In genomic region chr4:83110222-83110945, GRCh38 we compare ENCODE assay signal across 8 cellular contexts. TPM values are rescaled to one million over a fixed set of nuclear protein-coding genes. Genes with fewer than 3 reads are reported as not detected.
DNase-seq lines count a peak whose midpoint lies in the region; ATAC-seq, FAIRE-seq and TF ChIP-seq lines count a peak whose summit lies in the region.

No MANE protein-coding gene starts in this region.

- WGBS in A549 (ENCODE audit: missing lambda C conversion rate), result 2% methylated on average over 12 of the region's 18 CpGs
- WGBS in mammary epithelial cell (ENCODE audit: low coverage, missing lambda C conversion rate), result 8% methylated on average over 17 of the region's 18 CpGs
- 2 to 3% (median 2%) methylated on average over 17 to 18 of the region's 18 CpGs for WGBS in spleen, 5 donors

- intact Hi-C loops in mammary epithelial cell (cut with micrococcal nuclease) (loop anchor here (1.0 to 2.0 kb wide), 4 partner anchors 18 to 150 kb away; no protein-coding TSS in a partner anchor), spleen (cut with DNase I; ENCODE audit: low total_unique reads) (no loop called here)

- POLR2A ChIA-PET in A549 (lab: Yijun Ruan, JAX), result interaction anchor here (0.6 to 1.4 kb wide), 11 partner anchors 14 to 345 kb away, joined by 3 to 4 read pairs (median 4); partner anchors contain the start of genes COPS4, COQ2 and HELQ

- BruUV-seq in mammary epithelial cell (replicated peaks; lab: Mats Ljungman, UMichigan), result no TSS peak

- no peaks in the 10 kb centered on the region for H3K9me3 ChIP-seq in A549
- H3K9me3 ChIP-seq in mammary epithelial cell (replicated peaks; ENCODE audit: insufficient read depth, low read length), result no peaks in the 10 kb centered on the region
- no peaks in the 10 kb centered on the region for H3K9me3 ChIP-seq in spleen

- H3K9me3 Mint-ChIP-seq in immature natural killer cell, result no peaks in the 10 kb centered on the region

- H3K4me1 ChIP-seq in A549 (peaks cover 17% of the 10 kb centered on the region), mammary epithelial cell (ENCODE audit: insufficient read depth, low read length) (peaks cover 32% of the 10 kb centered on the region), spleen (peaks cover 2 to 87% (median 47%) of the 10 kb centered on the region in 6 donors)

- peak overlapping the region; percentile 88 to 98 (median 98) for H3K27ac Mint-ChIP-seq in immature natural killer cell

- dilution Hi-C loops in mammary epithelial cell (cut with HindIII; ENCODE audit: low sequenced_read_pairs), result no loop called here

- TF ChIP-seq POLR2A in A549 (IDR thresholded peaks at IDR 0.05; ENCODE audit: low read length) (no peak), spleen (IDR thresholded peaks at IDR 0.05) (peak in 1 of 3 donors; percentile 3)

- peaks cover 44 to 62% of the 10 kb centered on the region in 2 donors for H3K4me1 Mint-ChIP-seq in immature natural killer cell

- peak overlapping the region; percentile 64 for H3K4me3 ChIP-seq in A549
- H3K4me3 ChIP-seq in mammary epithelial cell (replicated peaks in 1 of 3; ENCODE audit: insufficient read depth in 1 of 3, low read depth in 2 of 3, low read length in 3 of 3), result peak overlapping the region; percentile 55 to 60 (median 57)
- H3K4me3 ChIP-seq in spleen, result peak overlapping the region; percentile 50 to 84 (median 61)

- DNase-seq in A549 (ENCODE audit: low read depth in 1 of 2, low spot score in 1 of 2) (peak; percentile 56 to 90), NCI-H2107 (lab: John Stamatoyannopoulos, UW) (peak; percentile 67), mammary epithelial cell (peak; percentile 72), immature natural killer cell (peak; percentile 87 to 88 (median 88)), spleen (peak; percentile 99)

- no peaks in the 10 kb centered on the region for H4K20me1 ChIP-seq in mammary epithelial cell (ENCODE audit: insufficient read depth, low read length)

- peak overlapping the region; percentile 57 for H3K9ac ChIP-seq in mammary epithelial cell (ENCODE audit: insufficient read depth, low read length)

- no peaks in the 10 kb centered on the region for H3K79me2 ChIP-seq in mammary epithelial cell (ENCODE audit: insufficient read depth, low read length)

- peak overlapping the region; percentile 89 to 94 for H3K27ac ChIP-seq in A549
- H3K27ac ChIP-seq in VCaP, result peak overlapping the region; percentile 70
- H3K27ac ChIP-seq in mammary epithelial cell (ENCODE audit: insufficient read depth, low read depth, low read length), result peak overlapping the region; percentile 48
- peak overlapping the region; percentile 62 to 97 (median 94) for H3K27ac ChIP-seq in spleen

- TF ChIP-seq RAD21 in A549 (conservative IDR thresholded peaks at IDR 0.05 in 1 of 2, IDR thresholded peaks at IDR 0.05 in 1 of 2), result peak; percentile 47 to 54

- H3K27me3 ChIP-seq in mammary epithelial cell (ENCODE audit: insufficient read depth, low read length) (no peaks in the 10 kb centered on the region), spleen (replicated peaks in 1 of 7) (no peaks in the 10 kb centered on the region)

- CTCF ChIA-PET in A549 (lab: Yijun Ruan, JAX) (interaction anchor here (0.6 to 3.0 kb wide), 21 partner anchors 9 to 174 kb away, joined by 3 to 14 read pairs (median 4); partner anchors contain the start of gene COQ2), mammary epithelial cell (lab: Charles Lee; ENCODE audit: low non-redundant PET) (interaction anchor here (0.6 kb wide), 4 partner anchors 29 to 620 kb away, joined by 3 to 5 read pairs (median 4); partner anchors contain the start of gene COQ2)

- ATAC-seq in A549, result peak; percentile 95 to 97
- peak; percentile 49 for ATAC-seq in GM18519 (IDR thresholded peaks at IDR 0.05; ENCODE audit: low FRiP score, unreplicated experiment)
- ATAC-seq in HG03064 (IDR thresholded peaks at IDR 0.05; ENCODE audit: low read depth, unreplicated experiment), result peak; percentile 66

- TF ChIP-seq EP300 in A549 (IDR thresholded peaks at IDR 0.05), result no peak

- H3K4me3 Mint-ChIP-seq in immature natural killer cell, result peak overlapping the region; percentile 95 to 100 (median 98)

- in situ Hi-C loops in mammary epithelial cell (cut with MboI; ENCODE audit: low sequenced_read_pairs in 2 of 2), result no loop called here

- peaks cover 43 to 68% (median 46%) of the 10 kb centered on the region in 3 donors for H3K36me3 Mint-ChIP-seq in immature natural killer cell

- no peak for FAIRE-seq in A549 (lab: Jason Lieb, UNC)

- no peaks in the 10 kb centered on the region for H3K36me3 ChIP-seq in mammary epithelial cell (ENCODE audit: insufficient read depth, low read length)
- H3K36me3 ChIP-seq in spleen, result peaks cover 0 to 30% (median 14%) of the 10 kb centered on the region in 6 donors

- H3K27me3 Mint-ChIP-seq in immature natural killer cell (ENCODE audit: low read depth in 3 of 3), result peaks cover 13 to 53% (median 49%) of the 10 kb centered on the region in 3 donors

- H2AFZ ChIP-seq in mammary epithelial cell (ENCODE audit: low read depth, low read length), result peak overlapping the region; percentile 96

- TF ChIP-seq CTCF in A549 (IDR thresholded peaks at IDR 0.05) (peak; percentile 61), VCaP (conservative IDR thresholded peaks at IDR 0.05) (peak; percentile 84), mammary epithelial cell (conservative IDR thresholded peaks at IDR 0.05 in 1 of 2, IDR thresholded peaks at IDR 0.05 in 1 of 2; ENCODE audit: extremely low read depth in 1 of 2, insufficient read depth in 1 of 2, low read depth in 1 of 2, low read length in 2 of 2) (peak; percentile 64 to 88), spleen (IDR thresholded peaks at IDR 0.05 in 8 of 11, conservative IDR thresholded peaks at IDR 0.05 in 3 of 11) (peak in 10 of 11 experiments; percentile 26 to 73 (median 62))

- H3K4me2 ChIP-seq in A549 (peak overlapping the region; percentile 57), mammary epithelial cell (ENCODE audit: insufficient read depth, low read depth, low read length) (peak overlapping the region; percentile 82)

TF ChIP-seq in A549, 52 proteins besides CTCF, POLR2A, EP300 and RAD21:
- TF ChIP-seq PBX3 (IDR thresholded peaks at IDR 0.05) (no peak), E2F6 (IDR thresholded peaks at IDR 0.05; ENCODE audit: borderline replicate concordance, low read depth) (peak; percentile 62; the same call in 1 of the 2 replicates), HOXB13 (CRISPR knock-in tag; IDR thresholded peaks at IDR 0.05; ENCODE audit: low read depth) (no peak), CHD4 (IDR thresholded peaks at IDR 0.05; ENCODE audit: borderline replicate concordance) (no peak), HEYL (CRISPR knock-in tag; IDR thresholded peaks at IDR 0.05) (no peak), RFX5 (IDR thresholded peaks at IDR 0.05) (no peak), SMC3 (IDR thresholded peaks at IDR 0.05) (peak; percentile 36; the same call in 2 of the 3 replicates), TFCP2L1 (CRISPR knock-in tag; IDR thresholded peaks at IDR 0.05) (no peak), FOSL2 (IDR thresholded peaks at IDR 0.05) (no peak), FOSL2 (CRISPR knock-in tag; IDR thresholded peaks at IDR 0.05) (peak; percentile 14; the same call in 1 of the 2 replicates), HDAC2 (IDR thresholded peaks at IDR 0.05) (no peak), MYC (IDR thresholded peaks at IDR 0.05; ENCODE audit: borderline replicate concordance, low read length) (peak; percentile 80; the same call in 1 of the 2 replicates), MAX (IDR thresholded peaks at IDR 0.05) (peak; percentile 96), NR3C1 (IDR thresholded peaks at IDR 0.05) (no peak)

RNA-seq across cellular contexts. Expression of gene PLAC8, which starts 4.1 kb away (rescaled TPM):
- polyA plus RNA-seq in A549 (2011; rRNA removed) (8.0 and 8.2 TPM in 2 replicates), A549 (2017; fragmentation: RNase III; extraction: RNeasy Plus Mini Kit Qiagen cat#74134 plus additional on column Dnase treatment) (1.6 to 1.7 TPM (median 1.7 TPM) in 3 replicates), mammary epithelial cell (10.4 TPM), immature natural killer cell (1,000 to 10,000 TPM; 1,450 to 1,724 (median 1,466) TPM), spleen (100 to 1,000 TPM; 193 to 321 (median 256) TPM)
- polyA plus RNA-seq in A549 (2012; cell fraction: cytosol; rRNA removed), result 4.4 TPM in 2 replicates
- 1.4 and 2.5 TPM in 2 replicates for polyA plus RNA-seq in A549 (2012; cell fraction: nucleus; rRNA removed)
- polyA minus RNA-seq in A549 (2011; rRNA and poly(A)+ RNA removed), result 2.2 and 2.8 TPM in 2 replicates
- total RNA-seq in mammary epithelial cell (1 to 10 TPM in 1 of 2 donors, under 1 TPM in 1; 0.40 to 2.8 TPM), spleen (100 to 1,000 TPM; 156 to 341 (median 215) TPM)
- polyA minus RNA-seq in mammary epithelial cell, result 51.7 TPM

Comparison
In these comparisons a context has a peak if more than half of its experiments do, and no peak if none do; other contexts are left out.
1. Peak in every context shown above with its lines: DNase-seq, ATAC-seq, H3K4me3 ChIP-seq and H3K27ac ChIP-seq.
2. RNA of gene PLAC8, which starts 4.1 kb away (polyA plus RNA-seq): 1,450 to 1,724 TPM in immature natural killer cell and 193 to 321 TPM in spleen; 10.4 TPM in mammary epithelial cell (single experiment) and 1.4 to 8.2 TPM in A549; every median in the first group is over 10 times any median in the second.